22 cellular contexts compared by ENCODE assay signal in the genomic region with DNA sequence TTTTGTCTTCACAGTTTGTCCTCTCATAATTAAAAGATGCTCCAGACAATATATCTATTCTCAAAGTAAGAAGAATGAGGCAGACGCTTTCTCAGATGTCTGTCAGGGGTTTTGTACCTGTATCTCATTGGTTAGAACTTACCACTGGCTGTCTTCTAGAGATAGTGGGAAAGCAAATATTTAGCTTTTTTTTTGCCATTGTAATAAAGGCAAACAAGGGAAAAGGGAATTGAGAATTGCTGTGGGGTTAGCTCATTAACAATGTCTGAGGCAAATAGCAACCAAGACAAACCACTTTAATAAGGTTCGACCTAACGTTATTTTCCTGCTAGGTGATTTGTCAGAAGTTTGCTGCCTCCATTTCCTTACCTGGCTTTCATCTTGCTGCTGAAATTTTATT. TPM values are rescaled to one million over a fixed set of nuclear protein-coding genes. Genes with fewer than 3 reads are reported as not detected.
DNase-seq lines count a peak whose midpoint lies in the region; ATAC-seq, FAIRE-seq and TF ChIP-seq lines count a peak whose summit lies in the region.
"Had no signal": no experiment of that assay in that cellular context is flagged by ENCODE, and none has a peak within 500 bp of the region (broad histone marks: within the 10 kb centered on the region; RNA-seq: fewer than 3 reads in every experiment).

No MANE protein-coding gene starts in this region.

- no peak overlapping the region for H3K4me2 ChIP-seq in GM12878 (ENCODE audit: control insufficient read depth, insufficient read depth)
- H3K4me2 ChIP-seq: GM23338 had no signal

- POLR2A ChIA-PET in GM12878 (lab: Charles Lee), result interaction anchor here (0.5 to 1.7 kb wide), 2 partner anchors 28 to 278 kb away, joined by 3 to 6 read pairs; no protein-coding TSS in a partner anchor

- no peak overlapping the region for H3K9ac ChIP-seq in GM12878 (ENCODE audit: control insufficient read depth, insufficient read depth, low read length)

- peaks cover 46% of the 10 kb centered on the region for H3K4me1 Mint-ChIP-seq in activated T-cell treated with anti-CD3 and anti-CD28 coated beads, Interleukin-2, amount 50 U/mL, for 72 hours (ENCODE audit: low read depth)
- H3K4me1 Mint-ChIP-seq in progenitor cell of endocrine pancreas (ENCODE audit: low read depth), result peaks cover 17% of the 10 kb centered on the region
- H3K4me1 Mint-ChIP-seq in activated naive CD8-positive, alpha-beta T cell treated with anti-CD3 and anti-CD28 coated beads, Interleukin-2, amount 50 U/mL, for 24 hours, result peaks cover 24% of the 10 kb centered on the region
- H3K4me1 Mint-ChIP-seq: GM23338 had no signal

- CTCF ChIA-PET in GM12878 (lab: Yijun Ruan, JAX), result interaction anchor here (0.5 to 2.2 kb wide), 7 partner anchors 8 to 414 kb away, joined by 3 to 7 read pairs (median 4); no protein-coding TSS in a partner anchor

- H4K20me1 ChIP-seq in GM12878 (ENCODE audit: control insufficient read depth, insufficient read depth), result no peaks in the 10 kb centered on the region

- RAD21 ChIA-PET in GM12878 (lab: Charles Lee; ENCODE audit: unreplicated experiment), result interaction anchor here (0.9 to 3.3 kb wide), 2 partner anchors 8 to 29 kb away, joined by 5 to 14 read pairs; a partner anchor contains a TSS

- H3K9me3 ChIP-seq in GM12878 (replicated peaks; ENCODE audit: control insufficient read depth, insufficient read depth, low read length), result no peaks in the 10 kb centered on the region
- H3K9me3 ChIP-seq: BE2C had no signal

- H3K27ac ChIP-seq in GM12878 (ENCODE audit: control insufficient read depth, insufficient read depth), result no peak overlapping the region

- WGBS in GM12878 (ENCODE audit: insufficient coverage, insufficient replicate concordance, low lambda C conversion rate, missing lambda C conversion rate), result 14% methylated on average over 3 of the region's 3 CpGs

- no peak for DNase-seq in activated T-cell treated with anti-CD3 and anti-CD28 coated beads, Interleukin-2, amount 50 U/mL, for 72 hours
- DNase-seq in activated T-cell treated with anti-CD3 and anti-CD28 coated beads for 4 hours, result no peak
- DNase-seq in GM12878 (ENCODE audit: low read depth, low spot score), result peak; percentile 41
- DNase-seq in progenitor cell of endocrine pancreas (ENCODE audit: low spot score, unreplicated experiment), result no peak
- no peak for DNase-seq in activated naive CD8-positive, alpha-beta T cell treated with anti-CD3 and anti-CD28 coated beads, Interleukin-2, amount 50 U/mL, for 24 hours
- DNase-seq: BE2C; CD4-positive, CD25-positive, alpha-beta regulatory T cell; DMS153; GDM1; NCI-H1105 treated with DMSO at 0.1 percent for 48 hours; NCI-H1694; NCI-H2081 treated with DMSO at 0.1 percent for 48 hours; NCI-H446 treated with DMSO at 0.1 percent for 48 hours; NK-92 treated with Interleukin-12 subunit alpha and Interleukin-12 subunit beta, amount 100 ng/mL, for 24 hours; Right ventricle myocardium superior had no signal

- in situ Hi-C loops in GM12878 (cut with MboI), result no loop called here

- no peak for TF ChIP-seq RAD21 in GM12878 (IDR thresholded peaks at IDR 0.05; ENCODE audit: insufficient read depth, low read depth, low read length)

- SMC1A ChIA-PET in GM12878 (lab: Charles Lee; ENCODE audit: uncharacterized antibody, unreplicated experiment), result interaction anchor here (1.1 to 3.2 kb wide), 5 partner anchors 9 to 62 kb away, joined by 3 to 13 read pairs (median 8); a partner anchor contains a TSS

- no peak overlapping the region for H3K4me3 ChIP-seq in GM12878
- H3K4me3 ChIP-seq: GM23338 had no signal

- BruUV-seq in GM12878 (replicated peaks; lab: Mats Ljungman, UMichigan), result no TSS peak

- H3K4me3 Mint-ChIP-seq in activated T-cell treated with anti-CD3 and anti-CD28 coated beads, Interleukin-2, amount 50 U/mL, for 72 hours, result no peak overlapping the region
- no peak overlapping the region for H3K4me3 Mint-ChIP-seq in progenitor cell of endocrine pancreas (ENCODE audit: low read depth)
- no peak overlapping the region for H3K4me3 Mint-ChIP-seq in activated naive CD8-positive, alpha-beta T cell treated with anti-CD3 and anti-CD28 coated beads, Interleukin-2, amount 50 U/mL, for 24 hours
- H3K4me3 Mint-ChIP-seq: CD4-positive, CD25-positive, alpha-beta regulatory T cell; GM23338 had no signal

- H2AFZ ChIP-seq in GM12878 (ENCODE audit: control insufficient read depth, low read depth, low read length), result no peak overlapping the region
- H2AFZ ChIP-seq: GM23338 had no signal

- H3K36me3 Mint-ChIP-seq in activated T-cell treated with anti-CD3 and anti-CD28 coated beads, Interleukin-2, amount 50 U/mL, for 72 hours (ENCODE audit: insufficient read depth in 2 of 2), result peaks cover 10 to 45% of the 10 kb centered on the region in 2 donors
- peaks cover 41% of the 10 kb centered on the region for H3K36me3 Mint-ChIP-seq in progenitor cell of endocrine pancreas (ENCODE audit: insufficient read depth)
- peaks cover 48% of the 10 kb centered on the region for H3K36me3 Mint-ChIP-seq in activated naive CD8-positive, alpha-beta T cell treated with anti-CD3 and anti-CD28 coated beads, Interleukin-2, amount 50 U/mL, for 24 hours (ENCODE audit: low read depth)

- H3K27ac Mint-ChIP-seq in activated T-cell treated with anti-CD3 and anti-CD28 coated beads, Interleukin-2, amount 50 U/mL, for 72 hours, result peak overlapping the region; percentile 21
- H3K27ac Mint-ChIP-seq in progenitor cell of endocrine pancreas, result no peak overlapping the region
- H3K27ac Mint-ChIP-seq in activated naive CD8-positive, alpha-beta T cell treated with anti-CD3 and anti-CD28 coated beads, Interleukin-2, amount 50 U/mL, for 24 hours, result no peak overlapping the region

- no peak for TF ChIP-seq CTCF in GM12878 (IDR thresholded peaks at IDR 0.05 in 2 of 3, conservative IDR thresholded peaks at IDR 0.05 in 1 of 3; ENCODE audit: control insufficient read depth in 2 of 3, extremely low read depth in 1 of 3, insufficient read depth in 1 of 3, low read depth in 3 of 3, low read length in 3 of 3)
- TF ChIP-seq CTCF in progenitor cell of endocrine pancreas (IDR thresholded peaks at IDR 0.05; ENCODE audit: unreplicated experiment), result no peak

- H3K79me2 ChIP-seq in GM12878 (ENCODE audit: control insufficient read depth, insufficient read depth, low read length), result peaks cover 6% of the 10 kb centered on the region

- peak; percentile 56 to 88; a peak in 3 of 4 replicates for TF ChIP-seq EP300 in GM12878 (IDR thresholded peaks at IDR 0.05; ENCODE audit: borderline replicate concordance in 1 of 2, control insufficient read depth in 1 of 2, low read depth in 2 of 2, low read length in 2 of 2)

- intact Hi-C loops in GM12878 (cut with micrococcal nuclease; ENCODE audit: unreplicated experiment), result no loop called here

- no peaks in the 10 kb centered on the region for H3K9me3 Mint-ChIP-seq in activated T-cell treated with anti-CD3 and anti-CD28 coated beads, Interleukin-2, amount 50 U/mL, for 72 hours
- no peaks in the 10 kb centered on the region for H3K9me3 Mint-ChIP-seq in progenitor cell of endocrine pancreas (ENCODE audit: low read depth)
- H3K9me3 Mint-ChIP-seq in activated naive CD8-positive, alpha-beta T cell treated with anti-CD3 and anti-CD28 coated beads, Interleukin-2, amount 50 U/mL, for 24 hours, result no peaks in the 10 kb centered on the region
- H3K9me3 Mint-ChIP-seq: GM23338 had no signal

- H3K27me3 Mint-ChIP-seq in activated T-cell treated with anti-CD3 and anti-CD28 coated beads, Interleukin-2, amount 50 U/mL, for 72 hours (ENCODE audit: low read depth), result no peaks in the 10 kb centered on the region
- H3K27me3 Mint-ChIP-seq in progenitor cell of endocrine pancreas, result no peaks in the 10 kb centered on the region
- no peaks in the 10 kb centered on the region for H3K27me3 Mint-ChIP-seq in activated naive CD8-positive, alpha-beta T cell treated with anti-CD3 and anti-CD28 coated beads, Interleukin-2, amount 50 U/mL, for 24 hours
- H3K27me3 Mint-ChIP-seq: CD4-positive, CD25-positive, alpha-beta regulatory T cell had no signal

- ATAC-seq in activated T-cell treated with anti-CD3 and anti-CD28 coated beads, Interleukin-2, amount 50 U/mL, for 72 hours (replicated peaks in 1 of 2), result no peak
- ATAC-seq in GM18868 (IDR thresholded peaks at IDR 0.05; ENCODE audit: unreplicated experiment), result peak; percentile 53
- ATAC-seq in GM12878, result peak; percentile 93
- ATAC-seq in activated naive CD8-positive, alpha-beta T cell treated with anti-CD3 and anti-CD28 coated beads, Interleukin-2, amount 50 U/mL, for 24 hours, result no peak
- no peak for ATAC-seq in HG02623 (IDR thresholded peaks at IDR 0.05; ENCODE audit: unreplicated experiment)
- ATAC-seq: GM23338, HCT116, SK-N-SH treated with all-trans-retinoic acid at 6 μM for 48 hours had no signal

- no peaks in the 10 kb centered on the region for H3K27me3 ChIP-seq in GM12878 (replicated peaks in 1 of 2; ENCODE audit: control insufficient read depth in 2 of 2, insufficient read depth in 2 of 2, low read length in 1 of 2)
- H3K27me3 ChIP-seq: BE2C had no signal

- H3K36me3 ChIP-seq in GM12878 (ENCODE audit: control insufficient read depth in 2 of 2, insufficient read depth in 2 of 2, low read length in 1 of 2), result peaks cover 10 to 29% of the 10 kb centered on the region in 2 experiments

- H3K4me1 ChIP-seq in GM12878 (ENCODE audit: control insufficient read depth, insufficient read depth, low read length), result no peaks in the 10 kb centered on the region
- H3K4me1 ChIP-seq: BE2C had no signal

- TF ChIP-seq POLR2A in GM12878 (IDR thresholded peaks at IDR 0.05; ENCODE audit: low read depth, low read length), result no peak

- no peak for FAIRE-seq in GM12878 (lab: Jason Lieb, UNC)
- FAIRE-seq: A204.1, RCC 7860 had no signal

RNA-seq across cellular contexts. Expression of a gene that starts 30.0 kb away (rescaled TPM):
- 100 to 1,000 TPM; 107 to 111 TPM for total RNA-seq in activated T-cell treated with anti-CD3 and anti-CD28 coated beads, Interleukin-2, amount 50 U/mL, for 72 hours
- total RNA-seq in GM12878 (2013; cell fraction: nucleolus; rRNA removed), result 1,220 and 1,246 TPM in 2 replicates
- 84.2 and 99.9 TPM in 2 replicates for total RNA-seq in GM12878 (2014; rRNA removed)
- total RNA-seq in GM12878 (2014; rRNA removed; fragmentation: Illumina TruSeq; extraction: Trizol), result 133 and 146 TPM in 2 replicates
- total RNA-seq in GM12878 (2021), result 66.0 and 66.9 TPM in 2 replicates
- polyA plus RNA-seq in GM12878 (2011; ENCODE audit: low read depth), result 45.0 TPM
- polyA plus RNA-seq in GM12878 (2011; rRNA removed), result 105 and 172 TPM in 2 replicates
- 45.2 and 50.6 TPM in 2 replicates for polyA plus RNA-seq in GM12878 (2011; cell fraction: cytosol; rRNA removed)
- polyA plus RNA-seq in GM12878 (2011; cell fraction: nucleus; rRNA removed), result 176 and 212 TPM in 2 replicates
- polyA plus RNA-seq in GM12878 (2012), result 56.1 and 83.2 TPM in 2 replicates
- 84.4 and 143 TPM in 2 replicates for polyA plus RNA-seq in GM12878 (2014; fragmentation: Illumina TruSeq; extraction: Trizol)
- 10 to 100 TPM; 37.6 to 40.5 TPM for polyA plus RNA-seq in GM12878 (2014; fragmentation: Nextera tagmentation; extraction: Ambion mirVana)
- polyA plus RNA-seq in GM12878 (2014; rRNA removed), result 49.1 and 61.2 TPM in 2 replicates
- 10 to 100 TPM; 58.1 to 62.1 TPM for polyA plus RNA-seq in GM12878 (2016; fragmentation: Nextera tagmentation; extraction: Ambion mirVana)
- 274 and 289 TPM in 2 replicates for polyA minus RNA-seq in GM12878 (2011; rRNA and poly(A)+ RNA removed)
- 41.8 and 52.6 TPM in 2 replicates for polyA minus RNA-seq in GM12878 (2011; cell fraction: cytosol; rRNA and poly(A)+ RNA removed)
- 262 and 321 TPM in 2 replicates for polyA minus RNA-seq in GM12878 (2011; cell fraction: nucleus; rRNA and poly(A)+ RNA removed)
- total RNA-seq in progenitor cell of endocrine pancreas, result 213 and 216 TPM in 2 replicates

Comparison
In these comparisons a context has a peak if more than half of its experiments do, and no peak if none do; other contexts are left out.
1. ATAC-seq: peak in GM18868 (single experiment) and GM12878 (single experiment); none in activated T-cell treated with anti-CD3 and anti-CD28 coated beads, Interleukin-2, amount 50 U/mL, for 72 hours (0 of 2), activated naive CD8-positive, alpha-beta T cell treated with anti-CD3 and anti-CD28 coated beads, Interleukin-2, amount 50 U/mL, for 24 hours (single experiment) and HG02623 (single experiment).